8 cellular contexts compared by ENCODE assay signal in the genomic region with DNA sequence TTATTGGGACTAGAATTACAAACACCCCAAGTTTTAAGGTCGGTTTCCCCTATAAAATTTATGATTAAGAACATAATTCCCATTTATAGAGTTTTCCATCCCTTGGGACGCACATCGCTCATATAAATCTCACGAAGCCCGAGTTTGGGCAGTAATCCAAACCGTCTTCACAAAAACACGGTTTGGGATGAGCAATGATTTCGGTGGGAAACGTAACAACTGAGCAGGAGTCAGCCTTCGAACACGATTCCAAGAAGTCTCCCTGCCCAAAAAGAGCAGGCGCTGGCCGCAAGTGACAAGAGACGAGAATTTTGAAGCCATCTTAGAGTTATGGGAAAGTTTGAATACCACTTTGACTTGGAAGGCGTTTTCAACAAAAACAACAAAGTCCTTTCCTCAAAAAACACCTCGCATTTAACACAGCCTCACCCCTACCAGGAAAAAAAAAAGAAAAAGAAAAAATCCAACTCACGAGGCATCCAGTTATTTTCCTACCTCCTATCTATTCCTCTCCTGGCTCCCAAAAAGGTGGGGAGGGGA. TPM values are rescaled to one million over a fixed set of nuclear protein-coding genes. Genes with fewer than 3 reads are reported as not detected.
A peak's percentile ranks its signal among the peaks of the same experiment; 100 is the strongest.
DNase-seq lines count a peak whose midpoint lies in the region; ATAC-seq and TF ChIP-seq lines count a peak whose summit lies in the region.

No MANE protein-coding gene starts in this region.

- no peaks in the 10 kb centered on the region for H3K9me3 ChIP-seq in psoas muscle

- H3K36me3 Mint-ChIP-seq in T-helper 1 cell treated with Interleukin-12 subunit alpha and Interleukin-12 subunit beta and Interleukin-4 antibody, amounts not matched to agents 30 μg/mL and 1 μg/mL, for 36 hours (ENCODE audit: low read depth), result peaks cover 6% of the 10 kb centered on the region

- TF ChIP-seq CTCF in fibroblast of the aortic adventitia (IDR thresholded peaks at IDR 0.05; ENCODE audit: insufficient read depth, low read length) (no peak), psoas muscle (IDR thresholded peaks at IDR 0.05) (no peak)

- no peaks in the 10 kb centered on the region for H3K9me3 Mint-ChIP-seq in T-helper 1 cell treated with Interleukin-12 subunit alpha and Interleukin-12 subunit beta and Interleukin-4 antibody, amounts not matched to agents 30 μg/mL and 1 μg/mL, for 36 hours

- H3K4me1 ChIP-seq in psoas muscle, result peaks cover 18% of the 10 kb centered on the region

- intact Hi-C loops in psoas muscle (cut with DNase I), result loop anchor here in 1 of 2 donors (5.0 kb wide), 1 partner anchor 44 kb away; a partner anchor contains a TSS

- H3K4me1 Mint-ChIP-seq in T-helper 1 cell treated with Interleukin-12 subunit alpha and Interleukin-12 subunit beta and Interleukin-4 antibody, amounts not matched to agents 30 μg/mL and 1 μg/mL, for 36 hours (ENCODE audit: low read depth), result peaks cover 39% of the 10 kb centered on the region

- DNase-seq in T-helper 1 cell (no peak), T1000 (lab: John Stamatoyannopoulos, UW) (peak; percentile 89), fibroblast of the aortic adventitia (ENCODE audit: low read depth) (peak; percentile 73), psoas muscle (peak in 1 of 2 donors; percentile 21), DMS153 (lab: John Stamatoyannopoulos, UW) (no peak)

- peak overlapping the region; percentile 94 for H3K27ac ChIP-seq in psoas muscle

- WGBS in psoas muscle, 3 donors, result 3 to 6% (median 4%) methylated on average over 17 of the region's 17 CpGs

- H3K27me3 Mint-ChIP-seq in T-helper 1 cell treated with Interleukin-12 subunit alpha and Interleukin-12 subunit beta and Interleukin-4 antibody, amounts not matched to agents 30 μg/mL and 1 μg/mL, for 36 hours (ENCODE audit: low read depth), result no peaks in the 10 kb centered on the region

- peak overlapping the region; percentile 78 for H3K4me3 ChIP-seq in fibroblast of the aortic adventitia (ENCODE audit: low read depth, low read length)
- H3K4me3 ChIP-seq in psoas muscle, result peak overlapping the region; percentile 90

- H3K27ac Mint-ChIP-seq in T-helper 1 cell treated with Interleukin-12 subunit alpha and Interleukin-12 subunit beta and Interleukin-4 antibody, amounts not matched to agents 30 μg/mL and 1 μg/mL, for 36 hours, result peak overlapping the region; percentile 83

- H3K4me3 Mint-ChIP-seq in T-helper 1 cell treated with Interleukin-12 subunit alpha and Interleukin-12 subunit beta and Interleukin-4 antibody, amounts not matched to agents 30 μg/mL and 1 μg/mL, for 36 hours, result peak overlapping the region; percentile 86

- ATAC-seq in psoas muscle, result no peak
- ATAC-seq in HG03025 (IDR thresholded peaks at IDR 0.05; ENCODE audit: low FRiP score, unreplicated experiment), result no peak
- ATAC-seq in HG03108 (IDR thresholded peaks at IDR 0.05; ENCODE audit: unreplicated experiment), result no peak

- no peaks in the 10 kb centered on the region for H3K36me3 ChIP-seq in psoas muscle (ENCODE audit: insufficient read depth in 1 of 2, low read depth in 1 of 2)

- H3K27me3 ChIP-seq in psoas muscle (ENCODE audit: insufficient read depth in 3 of 3, low read length in 2 of 3), result no peaks in the 10 kb centered on the region

RNA-seq across cellular contexts. Expression of a gene that starts 1.7 kb away (rescaled TPM):
- total RNA-seq in fibroblast of the aortic adventitia (ENCODE audit: low replicate concordance) (9.8 and 35.2 TPM in 2 replicates), psoas muscle (10 to 100 TPM; 25.1 to 27.1 (median 25.5) TPM)
- polyA plus RNA-seq in psoas muscle, result 10 to 100 TPM; 29.1 to 61.0 (median 29.1) TPM

RNA-seq across cellular contexts. Expression of a gene that starts 46.5 kb away (rescaled TPM):
- total RNA-seq in fibroblast of the aortic adventitia (ENCODE audit: low replicate concordance) (25.3 and 26.0 TPM in 2 replicates), psoas muscle (100 to 1,000 TPM; 129 to 210 (median 183) TPM)
- 100 to 1,000 TPM in 2 of 3 donors, 10 to 100 TPM in 1; 99.3 to 237 (median 221) TPM for polyA plus RNA-seq in psoas muscle

Comparison
In these comparisons a context has a peak if more than half of its experiments do, and no peak if none do; other contexts are left out.
1. DNase-seq: peak in T1000 (single experiment) and fibroblast of the aortic adventitia (single experiment); none in T-helper 1 cell (0 of 5) and DMS153 (single experiment).